ENCODE assay signal across 41 cellular contexts in genomic region chr2:129444417-129445150, GRCh38.
"Had no signal": no experiment of that assay in that cellular context is flagged by ENCODE, and none has a peak within 500 bp of the region (broad histone marks: within the 10 kb centered on the region; RNA-seq: fewer than 3 reads in every experiment).

No MANE protein-coding gene starts in this region.

- H3K27ac Mint-ChIP-seq: activated B cell treated with CpG ODN at 0.5 μM for 24 hours; activated CD4-positive, alpha-beta memory T cell treated with anti-CD3 and anti-CD28 coated beads for 36 hours; activated naive CD4-positive, alpha-beta T cell treated with anti-CD3 and anti-CD28 coated beads for 36 hours; activated naive CD4-positive, alpha-beta T cell treated with anti-CD3 and anti-CD28 coated beads, Interleukin-2, amount 50 U/mL, for 72 hours; activated T-helper 1 cell treated with anti-CD3 and anti-CD28 coated beads, Interleukin-12 subunit alpha, Interleukin-12 subunit beta, Interleukin-2, Interleukin-4 antibody, amounts not matched to agents 30 ng/mL and 10 ng/mL and 1 ng/mL, durations not matched to agents 14 hours and 24 hours and 36 hours; IgD-negative memory B cell had no signal

- H3K36me3 Mint-ChIP-seq: activated CD4-positive, alpha-beta memory T cell treated with anti-CD3 and anti-CD28 coated beads for 36 hours; activated naive CD4-positive, alpha-beta T cell treated with anti-CD3 and anti-CD28 coated beads, Interleukin-2, amount 50 U/mL, for 72 hours; IgD-negative memory B cell had no signal

- ATAC-seq: activated naive CD4-positive, alpha-beta T cell treated with anti-CD3 and anti-CD28 coated beads, Interleukin-2, amount 50 U/mL, for 72 hours; activated T-cell treated with anti-CD3 and anti-CD28 coated beads, Interleukin-2, amount 50 U/mL, for 4 hours; PC-3; Right ventricle myocardium inferior; SK-N-SH treated with all-trans-retinoic acid at 6 μM for 48 hours had no signal

- H3K4me1 ChIP-seq: Peyer's patch had no signal

- H3K9me3 ChIP-seq: Peyer's patch had no signal

- H3K4me1 Mint-ChIP-seq: activated B cell treated with CpG ODN at 0.5 μM for 24 hours, IgD-negative memory B cell had no signal

- H3K27me3 Mint-ChIP-seq: activated CD4-positive, alpha-beta memory T cell treated with anti-CD3 and anti-CD28 coated beads for 36 hours had no signal

- H3K27ac ChIP-seq: brain microvascular endothelial cell, Peyer's patch, RWPE1, VCaP had no signal

- H3K4me3 Mint-ChIP-seq: activated B cell treated with CpG ODN at 0.5 μM for 24 hours; activated CD4-positive, alpha-beta memory T cell treated with anti-CD3 and anti-CD28 coated beads for 36 hours; activated naive CD4-positive, alpha-beta T cell treated with anti-CD3 and anti-CD28 coated beads for 36 hours; activated T-cell treated with anti-CD3 and anti-CD28 coated beads, Interleukin-2, amount 50 U/mL, for 4 hours; activated T-helper 1 cell treated with anti-CD3 and anti-CD28 coated beads, Interleukin-12 subunit alpha, Interleukin-12 subunit beta, Interleukin-2, Interleukin-4 antibody, amounts not matched to agents 30 ng/mL and 10 ng/mL and 1 ng/mL, durations not matched to agents 14 hours and 24 hours and 36 hours; IgD-negative memory B cell had no signal

- H3K27me3 ChIP-seq: brain microvascular endothelial cell, Peyer's patch had no signal

- H3K9me3 Mint-ChIP-seq: activated B cell treated with CpG ODN at 0.5 μM for 24 hours; activated CD4-positive, alpha-beta memory T cell treated with anti-CD3 and anti-CD28 coated beads for 36 hours; activated naive CD4-positive, alpha-beta T cell treated with anti-CD3 and anti-CD28 coated beads for 36 hours; activated T-cell treated with anti-CD3 and anti-CD28 coated beads, Interleukin-2, amount 50 U/mL, for 4 hours; activated T-helper 1 cell treated with anti-CD3 and anti-CD28 coated beads, Interleukin-12 subunit alpha, Interleukin-12 subunit beta, Interleukin-2, Interleukin-4 antibody, amounts not matched to agents 30 ng/mL and 10 ng/mL and 1 ng/mL, durations not matched to agents 14 hours and 24 hours and 36 hours; IgD-negative memory B cell had no signal

- H3K36me3 ChIP-seq: brain microvascular endothelial cell, Peyer's patch had no signal

- H3K4me3 ChIP-seq: Peyer's patch had no signal

- DNase-seq: activated B cell treated with CpG ODN at 0.5 μM for 24 hours; activated CD4-positive, alpha-beta memory T cell treated with anti-CD3 and anti-CD28 coated beads for 36 hours; activated CD4-positive, alpha-beta T cell treated with anti-CD3 and anti-CD28 coated beads for 4 hours; activated CD4-positive, alpha-beta T cell treated with anti-CD3 and anti-CD28 coated beads, Interleukin-2, amount 50 U/mL, for 1 hour; activated CD4-positive, CD25-positive, alpha-beta regulatory T cell treated with anti-CD3 and anti-CD28 coated beads, Interleukin-2, amount 50 U/mL, for 72 hours; activated CD8-positive, alpha-beta memory T cell treated with anti-CD3 and anti-CD28 coated beads, Interleukin-2, amount 50 U/mL, for 4 hours; activated gamma-delta T cell treated with Interleukin-2 at 50 U/mL for 16 hours; activated naive CD4-positive, alpha-beta T cell treated with anti-CD3 and anti-CD28 coated beads for 36 hours; activated T-cell treated with anti-CD3 and anti-CD28 coated beads for 4 hours; activated T-cell treated with anti-CD3 and anti-CD28 coated beads, Interleukin-2, amount 50 U/mL, for 4 hours; amniotic stem cell; aorta; brain microvascular endothelial cell; Kasumi-1; KBM-7; MM.1S; MV-4-11; NCI-H1092; NCI-H1436 treated with DMSO at 0.1 percent for 48 hours; NCI-H1694 treated with DMSO at 0.1 percent for 48 hours; NCI-H2029 treated with DMSO at 0.1 percent for 48 hours; NCI-H2107; NCI-H2171; NCI-H510A; NCI-H526; NCI-H748 treated with DMSO at 0.1 percent for 48 hours; NK-92 treated with Interleukin-12 subunit alpha and Interleukin-12 subunit beta, amount 100 ng/mL, for 24 hours; PC-3; Peyer's patch; SIG-M5; SW 1271; T-helper 1 cell; T-helper 2 cell; T-helper 9 cell had no signal
